1 cellular context compared by ENCODE assay signal in the genomic region with DNA sequence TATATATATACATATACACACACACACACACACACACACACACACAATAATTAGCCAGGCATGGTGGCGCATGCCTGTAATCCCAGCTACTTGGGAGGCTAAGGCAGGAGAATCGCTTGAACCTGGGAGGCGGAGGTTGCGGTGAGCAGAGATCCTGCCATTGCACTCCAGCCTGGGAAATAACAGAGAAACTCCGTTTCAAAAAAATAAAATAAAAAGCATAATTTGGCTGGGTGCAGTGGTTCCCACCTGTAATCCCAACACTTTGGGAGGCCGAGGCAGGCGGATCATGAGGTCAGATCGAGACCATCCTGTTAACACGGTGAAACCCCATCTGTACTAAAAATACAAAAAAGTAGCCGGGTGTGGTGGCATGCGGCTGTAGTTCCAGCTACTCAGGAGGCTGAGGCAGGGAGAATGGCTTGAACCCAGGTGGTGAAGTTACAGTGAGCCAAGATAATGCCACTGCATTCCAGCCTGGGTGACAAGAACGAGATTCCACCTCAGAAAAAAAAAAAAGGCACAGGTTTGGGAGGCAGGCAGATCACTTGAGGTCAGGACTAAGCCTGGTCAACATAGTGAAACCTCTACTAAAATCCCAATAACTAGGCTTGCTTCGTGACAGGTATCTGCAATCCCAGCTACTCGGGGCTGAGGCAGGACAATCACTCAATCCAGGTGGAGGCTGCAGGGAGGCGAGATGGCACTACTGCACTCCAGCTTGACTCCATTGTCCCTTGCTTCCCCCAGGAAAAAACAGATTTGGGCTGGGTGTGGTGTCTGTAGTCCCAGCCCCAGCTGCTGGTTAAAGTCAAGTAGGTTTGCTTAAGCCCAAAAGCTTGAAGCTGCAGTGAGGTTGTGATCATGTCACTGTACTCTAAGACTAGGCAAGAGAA.
TF ChIP-seq lines count a peak whose summit lies in the region.

No MANE protein-coding gene starts in this region.

TF ChIP-seq in K562, 482 proteins besides CTCF, POLR2A, EP300 and RAD21 (continued from another document):
- TF ChIP-seq, protein P1, sequence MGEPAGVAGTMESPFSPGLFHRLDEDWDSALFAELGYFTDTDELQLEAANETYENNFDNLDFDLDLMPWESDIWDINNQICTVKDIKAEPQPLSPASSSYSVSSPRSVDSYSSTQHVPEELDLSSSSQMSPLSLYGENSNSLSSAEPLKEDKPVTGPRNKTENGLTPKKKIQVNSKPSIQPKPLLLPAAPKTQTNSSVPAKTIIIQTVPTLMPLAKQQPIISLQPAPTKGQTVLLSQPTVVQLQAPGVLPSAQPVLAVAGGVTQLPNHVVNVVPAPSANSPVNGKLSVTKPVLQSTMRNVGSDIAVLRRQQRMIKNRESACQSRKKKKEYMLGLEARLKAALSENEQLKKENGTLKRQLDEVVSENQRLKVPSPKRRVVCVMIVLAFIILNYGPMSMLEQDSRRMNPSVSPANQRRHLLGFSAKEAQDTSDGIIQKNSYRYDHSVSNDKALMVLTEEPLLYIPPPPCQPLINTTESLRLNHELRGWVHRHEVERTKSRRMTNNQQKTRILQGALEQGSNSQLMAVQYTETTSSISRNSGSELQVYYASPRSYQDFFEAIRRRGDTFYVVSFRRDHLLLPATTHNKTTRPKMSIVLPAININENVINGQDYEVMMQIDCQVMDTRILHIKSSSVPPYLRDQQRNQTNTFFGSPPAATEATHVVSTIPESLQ (CRISPR knock-in tag; IDR thresholded peaks at IDR 0.05), result peak; percentile 75; the same call in 1 of the 2 replicates
- peak; percentile 45 for TF ChIP-seq RBM39 (optimal IDR thresholded peaks at IDR 0.05; ENCODE audit: low read depth, low read length)
- TF ChIP-seq JUNB (CRISPR knock-in tag; conservative IDR thresholded peaks at IDR 0.05), result no peak
- TF ChIP-seq ZNF766 (CRISPR knock-in tag; conservative IDR thresholded peaks at IDR 0.05), result no peak
- no peak; the same call in 1 of the 2 replicates for TF ChIP-seq XRCC5 (IDR thresholded peaks at IDR 0.05; ENCODE audit: low read depth, low read length)
- peak; percentile 75; the same call in 1 of the 2 replicates for TF ChIP-seq FOXK1 (CRISPR knock-in tag; IDR thresholded peaks at IDR 0.05; ENCODE audit: borderline replicate concordance)
- TF ChIP-seq PHF20 (IDR thresholded peaks at IDR 0.05; ENCODE audit: partially characterized antibody), result no peak
- TF ChIP-seq CTCFL (IDR thresholded peaks at IDR 0.05; ENCODE audit: borderline replicate concordance, insufficient read depth, low read depth, low read length, poor library complexity, severe bottlenecking), result no peak
- TF ChIP-seq ZEB2 (IDR thresholded peaks at IDR 0.05), result 0 out of 2 replicates have a peak, but pooled peaks have one; percentile 19
- TF ChIP-seq FOXP4 (CRISPR knock-in tag; IDR thresholded peaks at IDR 0.05; ENCODE audit: borderline replicate concordance), result peak; percentile 22; the same call in 1 of the 2 replicates
- TF ChIP-seq HOXB6 (CRISPR knock-in tag; IDR thresholded peaks at IDR 0.05; ENCODE audit: borderline replicate concordance), result 0 out of 2 replicates have a peak, but pooled peaks have one; percentile 19
- TF ChIP-seq NCOA4 (IDR thresholded peaks at IDR 0.05; ENCODE audit: partially characterized antibody), result no peak
- no peak for TF ChIP-seq ZNF764 (CRISPR knock-in tag; IDR thresholded peaks at IDR 0.05; ENCODE audit: low read depth)
- TF ChIP-seq, protein P2, sequence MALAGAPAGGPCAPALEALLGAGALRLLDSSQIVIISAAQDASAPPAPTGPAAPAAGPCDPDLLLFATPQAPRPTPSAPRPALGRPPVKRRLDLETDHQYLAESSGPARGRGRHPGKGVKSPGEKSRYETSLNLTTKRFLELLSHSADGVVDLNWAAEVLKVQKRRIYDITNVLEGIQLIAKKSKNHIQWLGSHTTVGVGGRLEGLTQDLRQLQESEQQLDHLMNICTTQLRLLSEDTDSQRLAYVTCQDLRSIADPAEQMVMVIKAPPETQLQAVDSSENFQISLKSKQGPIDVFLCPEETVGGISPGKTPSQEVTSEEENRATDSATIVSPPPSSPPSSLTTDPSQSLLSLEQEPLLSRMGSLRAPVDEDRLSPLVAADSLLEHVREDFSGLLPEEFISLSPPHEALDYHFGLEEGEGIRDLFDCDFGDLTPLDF (CRISPR knock-in tag; IDR thresholded peaks at IDR 0.05), result no peak; the same call in none of the 2 replicates
- TF ChIP-seq, protein P3, sequence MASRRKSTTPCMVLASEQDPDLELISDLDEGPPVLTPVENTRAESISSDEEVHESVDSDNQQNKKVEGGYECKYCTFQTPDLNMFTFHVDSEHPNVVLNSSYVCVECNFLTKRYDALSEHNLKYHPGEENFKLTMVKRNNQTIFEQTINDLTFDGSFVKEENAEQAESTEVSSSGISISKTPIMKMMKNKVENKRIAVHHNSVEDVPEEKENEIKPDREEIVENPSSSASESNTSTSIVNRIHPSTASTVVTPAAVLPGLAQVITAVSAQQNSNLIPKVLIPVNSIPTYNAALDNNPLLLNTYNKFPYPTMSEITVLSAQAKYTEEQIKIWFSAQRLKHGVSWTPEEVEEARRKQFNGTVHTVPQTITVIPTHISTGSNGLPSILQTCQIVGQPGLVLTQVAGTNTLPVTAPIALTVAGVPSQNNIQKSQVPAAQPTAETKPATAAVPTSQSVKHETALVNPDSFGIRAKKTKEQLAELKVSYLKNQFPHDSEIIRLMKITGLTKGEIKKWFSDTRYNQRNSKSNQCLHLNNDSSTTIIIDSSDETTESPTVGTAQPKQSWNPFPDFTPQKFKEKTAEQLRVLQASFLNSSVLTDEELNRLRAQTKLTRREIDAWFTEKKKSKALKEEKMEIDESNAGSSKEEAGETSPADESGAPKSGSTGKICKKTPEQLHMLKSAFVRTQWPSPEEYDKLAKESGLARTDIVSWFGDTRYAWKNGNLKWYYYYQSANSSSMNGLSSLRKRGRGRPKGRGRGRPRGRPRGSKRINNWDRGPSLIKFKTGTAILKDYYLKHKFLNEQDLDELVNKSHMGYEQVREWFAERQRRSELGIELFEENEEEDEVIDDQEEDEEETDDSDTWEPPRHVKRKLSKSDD (conservative IDR thresholded peaks at IDR 0.05; ENCODE audit: low read length), result no peak
